Comparison of ENCODE assay signal across 8 cellular contexts in the genomic region with DNA sequence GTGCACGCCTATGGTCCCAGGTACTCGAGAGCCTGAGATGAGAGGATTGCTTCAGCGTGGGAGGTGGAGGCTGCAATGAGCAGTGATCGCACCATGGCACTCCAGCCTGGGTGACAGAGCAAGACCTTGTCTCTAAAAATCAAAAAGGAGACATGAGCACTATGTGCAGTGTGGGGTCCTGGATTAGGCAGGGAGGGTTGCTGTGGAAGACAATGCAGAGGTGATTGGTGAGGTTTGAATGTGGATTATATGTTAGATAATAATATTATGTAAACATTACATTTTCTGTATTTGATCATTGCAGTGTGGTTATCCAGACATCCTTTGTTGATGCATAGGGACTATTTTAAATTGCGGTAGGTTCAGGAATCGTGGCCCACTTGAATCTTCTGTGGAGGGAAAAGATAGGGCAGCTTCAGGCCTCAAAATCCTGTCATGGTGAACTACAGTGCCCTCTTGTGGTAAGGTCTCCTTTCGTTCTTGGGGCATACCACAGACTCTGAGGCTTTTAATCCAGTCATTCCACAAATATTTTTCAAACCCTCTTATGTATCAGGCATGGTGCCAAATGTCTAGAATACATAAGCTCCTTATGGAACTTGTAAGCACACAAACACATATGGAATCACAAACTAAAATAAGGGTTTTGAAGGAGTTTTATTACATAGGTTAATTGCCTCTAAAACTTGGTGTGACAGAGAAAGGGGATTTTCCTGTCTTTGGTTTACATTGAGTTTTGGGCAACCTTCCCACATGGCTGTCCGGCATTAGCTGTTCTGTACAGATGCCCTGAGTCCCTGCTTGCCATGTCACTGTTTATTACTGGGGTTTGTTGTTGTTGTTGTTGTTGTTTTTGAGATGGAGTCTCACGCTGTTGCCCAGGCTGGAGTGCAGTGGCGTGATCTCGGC. TPM values are rescaled to one million over a fixed set of nuclear protein-coding genes. Genes with fewer than 3 reads are reported as not detected.
DNase-seq lines count a peak whose midpoint lies in the region; ATAC-seq lines count a peak whose summit lies in the region.

No MANE protein-coding gene starts in this region.

- H3K36me3 ChIP-seq in mesendoderm (ENCODE audit: control insufficient read depth, insufficient read depth, low read length) = no peaks in the 10 kb centered on the region

- H3K4me3 Mint-ChIP-seq in activated CD4-positive, alpha-beta T cell treated with anti-CD3 and anti-CD28 coated beads for 36 hours = no peak overlapping the region
- no peak overlapping the region for H3K4me3 Mint-ChIP-seq in effector memory CD8-positive, alpha-beta T cell

- POLR2A ChIA-PET in activated CD4-positive, alpha-beta T cell treated with anti-CD3 and anti-CD28 coated beads for 36 hours (lab: Charles Lee) = no interaction called here

- ATAC-seq in Right ventricle myocardium inferior (peak; percentile 81), HG03159 (IDR thresholded peaks at IDR 0.05; ENCODE audit: unreplicated experiment) (peak; percentile 75)
- peak; percentile 80 for ATAC-seq in activated CD4-positive, alpha-beta T cell treated with anti-CD3 and anti-CD28 coated beads for 36 hours
- ATAC-seq in effector memory CD8-positive, alpha-beta T cell (replicated peaks) = peak; percentile 65

- H3K4me1 Mint-ChIP-seq in activated CD4-positive, alpha-beta T cell treated with anti-CD3 and anti-CD28 coated beads for 36 hours = no peaks in the 10 kb centered on the region
- H3K4me1 Mint-ChIP-seq in effector memory CD8-positive, alpha-beta T cell (ENCODE audit: low read depth in 2 of 2) = peaks cover 0 to 5% of the 10 kb centered on the region in 2 donors

- peak overlapping the region; percentile 8 for H3K27ac Mint-ChIP-seq in activated CD4-positive, alpha-beta T cell treated with anti-CD3 and anti-CD28 coated beads for 36 hours
- H3K27ac Mint-ChIP-seq in effector memory CD8-positive, alpha-beta T cell = no peak overlapping the region

- no peak overlapping the region for H3K56ac ChIP-seq in mesendoderm (ENCODE audit: low read length)

- no peak overlapping the region for H2BK15ac ChIP-seq in mesendoderm (replicated peaks; ENCODE audit: low read depth)

- no peak overlapping the region for H4K5ac ChIP-seq in mesendoderm (ENCODE audit: low read length)

- WGBS in mesendoderm (ENCODE audit: extremely low coverage, insufficient coverage, low lambda C conversion rate) = no CpG with 5 or more reads among the region's 11 CpGs

- intact Hi-C loops in Right ventricle myocardium inferior (cut with DNase I) = loop anchor here (1.0 to 5.0 kb wide), 2 partner anchors 37 to 125 kb away; partner anchors contain the start of gene GPD1L
- intact Hi-C loops in cardiac septum (cut with DNase I) = loop anchor here (1.0 kb wide), 1 partner anchor 124 kb away; no protein-coding TSS in a partner anchor
- intact Hi-C loops in activated CD4-positive, alpha-beta T cell treated with anti-CD3 and anti-CD28 coated beads for 36 hours (cut with DNase I, micrococcal nuclease) = loop anchor here (1.0 to 10.0 kb wide), 4 partner anchors 125 to 1369 kb away; no protein-coding TSS in a partner anchor

- H3K9me3 Mint-ChIP-seq in activated CD4-positive, alpha-beta T cell treated with anti-CD3 and anti-CD28 coated beads for 36 hours (ENCODE audit: low read depth) = no peaks in the 10 kb centered on the region
- no peaks in the 10 kb centered on the region for H3K9me3 Mint-ChIP-seq in effector memory CD8-positive, alpha-beta T cell

- H3K4me3 ChIP-seq in mesendoderm (ENCODE audit: low read length) = no peak overlapping the region

- peaks cover 10% of the 10 kb centered on the region for H3K36me3 Mint-ChIP-seq in activated CD4-positive, alpha-beta T cell treated with anti-CD3 and anti-CD28 coated beads for 36 hours (ENCODE audit: low read depth)
- peaks cover 27% of the 10 kb centered on the region for H3K36me3 Mint-ChIP-seq in effector memory CD8-positive, alpha-beta T cell (ENCODE audit: insufficient read depth)

- no peaks in the 10 kb centered on the region for H3K27me3 Mint-ChIP-seq in activated CD4-positive, alpha-beta T cell treated with anti-CD3 and anti-CD28 coated beads for 36 hours
- no peaks in the 10 kb centered on the region for H3K27me3 Mint-ChIP-seq in effector memory CD8-positive, alpha-beta T cell

- H3K18ac ChIP-seq in mesendoderm (ENCODE audit: low read length) = no peak overlapping the region

- DNase-seq in Right ventricle myocardium inferior (ENCODE audit: missing footprints) (no peak), cardiac septum (ENCODE audit: low spot score) (no peak), NCI-H460 (ENCODE audit: extremely low read depth, low read depth) (peak; percentile 59), mesendoderm (peak; percentile 81), superior temporal gyrus (ENCODE audit: extremely low spot score) (peak; percentile 93)
- peak; percentile 63 for DNase-seq in activated CD4-positive, alpha-beta T cell treated with anti-CD3 and anti-CD28 coated beads for 36 hours
- peak; percentile 59 for DNase-seq in effector memory CD8-positive, alpha-beta T cell

- no peak overlapping the region for H3K27ac ChIP-seq in mesendoderm (ENCODE audit: low read depth, low read length)

- peaks cover 1% of the 10 kb centered on the region for H3K4me1 ChIP-seq in mesendoderm (ENCODE audit: control insufficient read depth, low read depth, low read length)

- H3K9ac ChIP-seq in mesendoderm (ENCODE audit: low read length) = no peak overlapping the region

- no peaks in the 10 kb centered on the region for H3K79me1 ChIP-seq in mesendoderm (ENCODE audit: low read length)

- H3K79me2 ChIP-seq in mesendoderm (ENCODE audit: control insufficient read depth, insufficient read depth, low read length) = no peaks in the 10 kb centered on the region

- no peak overlapping the region for H3K4ac ChIP-seq in mesendoderm (ENCODE audit: low read depth, low read length)

- no peak overlapping the region for H4K8ac ChIP-seq in mesendoderm (ENCODE audit: low read depth, low read length)

- H3K23ac ChIP-seq in mesendoderm (ENCODE audit: low read length) = no peak overlapping the region

- H2BK5ac ChIP-seq in mesendoderm (ENCODE audit: low read length) = no peak overlapping the region

- H2BK120ac ChIP-seq in mesendoderm (ENCODE audit: low read depth, low read length) = no peak overlapping the region

- no peak overlapping the region for H2AK5ac ChIP-seq in mesendoderm (ENCODE audit: low read length)

- CTCF ChIA-PET in activated CD4-positive, alpha-beta T cell treated with anti-CD3 and anti-CD28 coated beads for 36 hours (lab: Charles Lee) = interaction anchor here (0.6 to 2.6 kb wide), 19 partner anchors 11 to 547 kb away, joined by 3 to 41 read pairs (median 3); no protein-coding TSS in a partner anchor

- H3K27me3 ChIP-seq in mesendoderm (ENCODE audit: insufficient read depth, low read length, poor library complexity) = no peaks in the 10 kb centered on the region

- no peak overlapping the region for H3K4me2 ChIP-seq in mesendoderm (ENCODE audit: low read length)

RNA-seq across cellular contexts. Expression of gene GPD1L, which starts 37.7 kb away (rescaled TPM):
- total RNA-seq in Right ventricle myocardium inferior (223 TPM), cardiac septum (161 TPM)
- total RNA-seq in NCI-H460 (2014; rRNA removed; shearing (Covaris generic)) = 12.1 and 13.5 TPM in 2 replicates
- 15.0 and 21.1 TPM in 2 replicates for polyA plus RNA-seq in NCI-H460 (2014; cell fraction: nucleus; rRNA removed)
- 10 to 100 TPM in 1 of 2 experiments, 1 to 10 TPM in 1; 6.6 to 10.1 TPM for total RNA-seq in activated CD4-positive, alpha-beta T cell treated with anti-CD3 and anti-CD28 coated beads for 36 hours
- 2.7 TPM for polyA plus RNA-seq in mesendoderm (2013, experiment 1 of 2)
- 2.9 TPM for polyA plus RNA-seq in mesendoderm (2013, experiment 2 of 2)

Comparison
In these comparisons a context has a peak if more than half of its experiments do, and no peak if none do; other contexts are left out.
1. DNase-seq: peak in NCI-H460 (single experiment), activated CD4-positive, alpha-beta T cell treated with anti-CD3 and anti-CD28 coated beads for 36 hours (single experiment), effector memory CD8-positive, alpha-beta T cell (3 of 3), mesendoderm (single experiment) and superior temporal gyrus (single experiment); none in Right ventricle myocardium inferior (single experiment) and cardiac septum (single experiment).
2. RNA of gene GPD1L, which starts 37.7 kb away (total RNA-seq): 223 TPM in Right ventricle myocardium inferior (single experiment) and 161 TPM in cardiac septum (single experiment); 12.1 to 13.5 TPM in NCI-H460 and 6.6 to 10.1 TPM in activated CD4-positive, alpha-beta T cell treated with anti-CD3 and anti-CD28 coated beads for 36 hours; every median in the first group is over 10 times any median in the second.
3. Peak in every context shown above with its lines, with median percentiles within 50 percentile points of each other: ATAC-seq.